Comparison of ENCODE assay signal across 11 cellular contexts in the genomic region with DNA sequence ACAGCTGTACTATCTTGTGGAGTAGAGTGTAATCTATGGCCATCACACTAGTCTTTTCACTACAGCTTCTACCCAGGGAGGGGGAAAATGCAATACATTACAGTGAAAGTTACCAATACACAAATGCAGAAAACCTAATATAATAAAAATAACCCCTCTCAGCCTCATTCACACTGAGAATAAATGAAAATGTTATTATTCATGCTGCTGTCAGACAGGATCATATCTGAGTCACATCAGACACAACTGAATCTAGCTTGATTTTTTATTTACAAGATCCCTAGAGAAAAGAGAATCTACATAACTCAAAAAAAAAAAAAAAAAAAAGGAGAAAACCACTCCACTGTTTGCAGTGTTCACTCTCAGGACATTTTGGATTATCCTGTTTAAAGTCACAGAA.
"Had no signal": no experiment of that assay in that cellular context is flagged by ENCODE, and none has a peak within 500 bp of the region (broad histone marks: within the 10 kb centered on the region; RNA-seq: fewer than 3 reads in every experiment).

No MANE protein-coding gene starts in this region.

- H3K9me3 ChIP-seq: HAP-1 had no signal

- H3K27ac ChIP-seq: GM23248 had no signal

- H2AFZ ChIP-seq: GM23248, GM23338 had no signal

- H3K9ac ChIP-seq: GM23248 had no signal

- H3K4me3 ChIP-seq: GM23248, GM23338, HAP-1 had no signal

- DNase-seq: GM23248, GOT3, H7, H9, HCEC 1CT, HFFc6 had no signal

- H3K36me3 ChIP-seq: HAP-1 had no signal

- FAIRE-seq: H1, H54 had no signal

- H3K4me1 ChIP-seq: HAP-1 had no signal

- ATAC-seq: GM23338, HCT116 had no signal

- H3K4me2 ChIP-seq: GM23338 had no signal
